ENCODE assay signal across 37 cellular contexts in the genomic region with DNA sequence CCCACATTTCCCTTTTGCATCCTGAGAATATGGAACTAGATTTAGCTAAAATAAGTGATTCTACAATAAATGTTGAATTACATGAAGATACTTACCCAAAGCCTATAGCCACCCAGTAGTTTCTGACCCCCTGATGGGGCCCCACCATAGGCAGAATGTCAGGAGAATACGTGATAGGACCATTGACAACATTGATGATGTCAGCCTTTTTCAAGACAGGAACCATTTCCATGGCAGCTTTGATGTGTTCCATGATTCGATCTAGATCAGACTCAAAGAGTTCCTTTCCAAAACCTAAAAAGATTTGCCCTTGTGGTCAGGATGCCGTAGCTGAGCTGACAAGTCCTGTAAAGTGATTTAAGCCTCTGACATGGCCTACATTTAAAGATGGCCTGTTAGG. TPM values are rescaled to one million over a fixed set of nuclear protein-coding genes. Genes with fewer than 3 reads are reported as not detected.
"Had no signal": no experiment of that assay in that cellular context is flagged by ENCODE, and none has a peak within 500 bp of the region (broad histone marks: within the 10 kb centered on the region; RNA-seq: fewer than 3 reads in every experiment).

No MANE protein-coding gene starts in this region.

- ATAC-seq: activated CD8-positive, alpha-beta T cell treated with anti-CD3 and anti-CD28 coated beads for 36 hours; activated naive CD4-positive, alpha-beta T cell treated with anti-CD3 and anti-CD28 coated beads, Interleukin-2, amount 50 U/mL, for 72 hours; activated T-cell treated with anti-CD3 and anti-CD28 coated beads, Interleukin-2, amount 50 U/mL, for 4 hours; activated T-cell treated with anti-CD3 and anti-CD28 coated beads, Interleukin-2, amount 50 U/mL, for 72 hours; activated T-helper 17 cell treated with anti-CD3 and anti-CD28 coated beads, Interleukin-2, amount 50 U/mL, for 72 hours; body of pancreas had no signal

- H3K9me3 ChIP-seq: adrenal gland, body of pancreas, breast epithelium had no signal

- H3K27me3 Mint-ChIP-seq: activated CD4-positive, alpha-beta memory T cell treated with anti-CD3 and anti-CD28 coated beads for 36 hours; activated CD8-positive, alpha-beta T cell treated with anti-CD3 and anti-CD28 coated beads for 36 hours had no signal

- FAIRE-seq: astrocyte, TTC549 had no signal

- H3K4me1 ChIP-seq: adrenal gland, body of pancreas, breast epithelium had no signal

- H3K4me3 Mint-ChIP-seq: activated B cell treated with CpG ODN at 0.5 μM for 24 hours; activated CD4-positive, alpha-beta memory T cell treated with anti-CD3 and anti-CD28 coated beads for 36 hours; activated CD4-positive, alpha-beta T cell treated with anti-CD3 and anti-CD28 coated beads, Interleukin-2, amount 10 ng/mL, durations not matched to agents 24 days and 14 days; activated CD8-positive, alpha-beta T cell treated with anti-CD3 and anti-CD28 coated beads for 36 hours; activated naive CD4-positive, alpha-beta T cell treated with anti-CD3 and anti-CD28 coated beads for 36 hours; activated naive CD8-positive, alpha-beta T cell treated with anti-CD3 and anti-CD28 coated beads for 36 hours; activated T-cell treated with anti-CD3 and anti-CD28 coated beads, Interleukin-2, amount 50 U/mL, for 4 hours; activated T-cell treated with anti-CD3 and anti-CD28 coated beads, Interleukin-2, amount 50 U/mL, for 72 hours; activated T-helper 1 cell treated with anti-CD3 and anti-CD28 coated beads, Interleukin-12 subunit alpha, Interleukin-12 subunit beta, Interleukin-2, Interleukin-4 antibody, amounts not matched to agents 30 ng/mL and 10 ng/mL and 1 ng/mL, durations not matched to agents 14 hours and 24 hours and 36 hours; activated T-helper 17 cell treated with anti-CD3 and anti-CD28 coated beads, Interleukin-2, amount 50 U/mL, for 72 hours; T-helper 1 cell treated with Interleukin-12 subunit alpha and Interleukin-12 subunit beta and Interleukin-4 antibody, amounts not matched to agents 30 μg/mL and 1 μg/mL, for 36 hours; T-helper 2 cell treated with Interferon-gamma antibody and Interleukin-4, amounts not matched to agents 5 μg/mL and 100 μg/mL, for 36 hours had no signal

- H3K27ac ChIP-seq: adrenal gland, body of pancreas, brain microvascular endothelial cell, breast epithelium, VCaP had no signal

- H3K9me3 Mint-ChIP-seq: activated B cell treated with CpG ODN at 0.5 μM for 24 hours; activated CD4-positive, alpha-beta memory T cell treated with anti-CD3 and anti-CD28 coated beads for 36 hours; activated CD4-positive, alpha-beta T cell treated with anti-CD3 and anti-CD28 coated beads, Interleukin-2, amount 10 ng/mL, durations not matched to agents 24 days and 14 days; activated CD8-positive, alpha-beta T cell treated with anti-CD3 and anti-CD28 coated beads for 36 hours; activated naive CD4-positive, alpha-beta T cell treated with anti-CD3 and anti-CD28 coated beads for 36 hours; activated naive CD4-positive, alpha-beta T cell treated with anti-CD3 and anti-CD28 coated beads, Interleukin-2, amount 50 U/mL, for 72 hours; activated naive CD8-positive, alpha-beta T cell treated with anti-CD3 and anti-CD28 coated beads for 36 hours; activated T-cell treated with anti-CD3 and anti-CD28 coated beads, Interleukin-2, amount 50 U/mL, for 4 hours; activated T-cell treated with anti-CD3 and anti-CD28 coated beads, Interleukin-2, amount 50 U/mL, for 72 hours; activated T-helper 1 cell treated with anti-CD3 and anti-CD28 coated beads, Interleukin-12 subunit alpha, Interleukin-12 subunit beta, Interleukin-2, Interleukin-4 antibody, amounts not matched to agents 30 ng/mL and 10 ng/mL and 1 ng/mL, durations not matched to agents 14 hours and 24 hours and 36 hours; activated T-helper 17 cell treated with anti-CD3 and anti-CD28 coated beads, Interleukin-2, amount 50 U/mL, for 72 hours; T-helper 1 cell treated with Interleukin-12 subunit alpha and Interleukin-12 subunit beta and Interleukin-4 antibody, amounts not matched to agents 30 μg/mL and 1 μg/mL, for 36 hours; T-helper 2 cell treated with Interferon-gamma antibody and Interleukin-4, amounts not matched to agents 5 μg/mL and 100 μg/mL, for 36 hours had no signal

- H3K27me3 ChIP-seq: adrenal gland, body of pancreas, brain microvascular endothelial cell, breast epithelium had no signal

- DNase-seq: activated B cell treated with CpG ODN at 0.5 μM for 24 hours; activated CD4-positive, alpha-beta memory T cell treated with anti-CD3 and anti-CD28 coated beads for 36 hours; activated CD4-positive, alpha-beta T cell treated with anti-CD3 and anti-CD28 coated beads for 4 hours; activated CD4-positive, alpha-beta T cell treated with anti-CD3 and anti-CD28 coated beads, Interleukin-2, amount 10 ng/mL, durations not matched to agents 24 days and 14 days; activated CD4-positive, alpha-beta T cell treated with anti-CD3 and anti-CD28 coated beads, Interleukin-2, amount 50 U/mL, for 1 hour; activated CD4-positive, alpha-beta T cell treated with anti-CD3 and anti-CD28 coated beads, Interleukin-2, amount 50 U/mL, for 4 hours; activated CD4-positive, CD25-positive, alpha-beta regulatory T cell treated with anti-CD3 and anti-CD28 coated beads, Interleukin-2, amount 50 U/mL, for 72 hours; activated CD8-positive, alpha-beta memory T cell treated with anti-CD3 and anti-CD28 coated beads, Interleukin-2, amount 50 U/mL, for 4 hours; activated CD8-positive, alpha-beta T cell treated with anti-CD3 and anti-CD28 coated beads for 36 hours; activated effector memory CD4-positive, alpha-beta T cell treated with anti-CD3 and anti-CD28 coated beads, Interleukin-2, amount 50 U/mL, for 16 hours; activated gamma-delta T cell treated with Interleukin-2 at 50 U/mL for 16 hours; activated naive CD4-positive, alpha-beta T cell; activated naive CD4-positive, alpha-beta T cell treated with anti-CD3 and anti-CD28 coated beads for 36 hours; activated naive CD4-positive, alpha-beta T cell treated with anti-CD3 and anti-CD28 coated beads, Interleukin-2, amount 50 U/mL, for 16 hours; activated naive CD8-positive, alpha-beta T cell treated with anti-CD3 and anti-CD28 coated beads for 36 hours; activated T-cell treated with anti-CD3 and anti-CD28 coated beads for 4 hours; activated T-cell treated with anti-CD3 and anti-CD28 coated beads, Interleukin-2, amount 50 U/mL, for 1 hour; activated T-cell treated with anti-CD3 and anti-CD28 coated beads, Interleukin-2, amount 50 U/mL, for 4 hours; activated T-cell treated with anti-CD3 and anti-CD28 coated beads, Interleukin-2, amount 50 U/mL, for 72 hours; adrenal gland; amniotic stem cell; aorta; body of pancreas; brain microvascular endothelial cell; central memory CD4-positive, alpha-beta T cell; T-helper 2 cell; T-helper 9 cell had no signal

- H3K4me3 ChIP-seq: adrenal gland, body of pancreas, breast epithelium had no signal

- H3K4me1 Mint-ChIP-seq: activated B cell treated with CpG ODN at 0.5 μM for 24 hours; activated CD4-positive, alpha-beta T cell treated with anti-CD3 and anti-CD28 coated beads, Interleukin-2, amount 10 ng/mL, durations not matched to agents 24 days and 14 days; activated naive CD8-positive, alpha-beta T cell treated with anti-CD3 and anti-CD28 coated beads for 36 hours; activated T-helper 17 cell treated with anti-CD3 and anti-CD28 coated beads, Interleukin-2, amount 50 U/mL, for 72 hours had no signal

- H3K27ac Mint-ChIP-seq: activated B cell treated with CpG ODN at 0.5 μM for 24 hours; activated CD4-positive, alpha-beta memory T cell treated with anti-CD3 and anti-CD28 coated beads for 36 hours; activated CD4-positive, alpha-beta T cell treated with anti-CD3 and anti-CD28 coated beads, Interleukin-2, amount 10 ng/mL, durations not matched to agents 24 days and 14 days; activated CD8-positive, alpha-beta T cell treated with anti-CD3 and anti-CD28 coated beads for 36 hours; activated naive CD4-positive, alpha-beta T cell treated with anti-CD3 and anti-CD28 coated beads for 36 hours; activated naive CD4-positive, alpha-beta T cell treated with anti-CD3 and anti-CD28 coated beads, Interleukin-2, amount 50 U/mL, for 72 hours; activated naive CD8-positive, alpha-beta T cell treated with anti-CD3 and anti-CD28 coated beads for 36 hours; activated T-cell treated with anti-CD3 and anti-CD28 coated beads, Interleukin-2, amount 50 U/mL, for 72 hours; activated T-helper 1 cell treated with anti-CD3 and anti-CD28 coated beads, Interleukin-12 subunit alpha, Interleukin-12 subunit beta, Interleukin-2, Interleukin-4 antibody, amounts not matched to agents 30 ng/mL and 10 ng/mL and 1 ng/mL, durations not matched to agents 14 hours and 24 hours and 36 hours; activated T-helper 17 cell treated with anti-CD3 and anti-CD28 coated beads, Interleukin-2, amount 50 U/mL, for 72 hours; T-helper 1 cell treated with Interleukin-12 subunit alpha and Interleukin-12 subunit beta and Interleukin-4 antibody, amounts not matched to agents 30 μg/mL and 1 μg/mL, for 36 hours; T-helper 2 cell treated with Interferon-gamma antibody and Interleukin-4, amounts not matched to agents 5 μg/mL and 100 μg/mL, for 36 hours had no signal

- H3K36me3 ChIP-seq: adrenal gland, brain microvascular endothelial cell, breast epithelium had no signal

- H3K36me3 Mint-ChIP-seq: activated CD4-positive, alpha-beta memory T cell treated with anti-CD3 and anti-CD28 coated beads for 36 hours; activated naive CD4-positive, alpha-beta T cell treated with anti-CD3 and anti-CD28 coated beads, Interleukin-2, amount 50 U/mL, for 72 hours; activated naive CD8-positive, alpha-beta T cell treated with anti-CD3 and anti-CD28 coated beads for 36 hours had no signal

RNA-seq across cellular contexts. Expression of gene DMGDH, which starts 27.3 kb away (rescaled TPM):
- total RNA-seq: activated B cell treated with CpG ODN at 0.5 μM for 24 hours; activated CD4-positive, alpha-beta T cell treated with anti-CD3 and anti-CD28 coated beads, Interleukin-2, amount 10 ng/mL, durations not matched to agents 24 days and 14 days; activated naive CD8-positive, alpha-beta T cell treated with anti-CD3 and anti-CD28 coated beads for 36 hours; activated T-helper 1 cell treated with anti-CD3 and anti-CD28 coated beads, Interleukin-12 subunit alpha, Interleukin-12 subunit beta, Interleukin-2, Interleukin-4 antibody, amounts not matched to agents 30 ng/mL and 10 ng/mL and 1 ng/mL, durations not matched to agents 14 hours and 24 hours and 36 hours; astrocyte had no signal

RNA-seq across cellular contexts. Expression of gene BHMT2, which starts 27.4 kb away (rescaled TPM):
- total RNA-seq: activated B cell treated with CpG ODN at 0.5 μM for 24 hours; activated CD4-positive, alpha-beta memory T cell treated with anti-CD3 and anti-CD28 coated beads for 36 hours; activated CD4-positive, alpha-beta T cell treated with anti-CD3 and anti-CD28 coated beads, Interleukin-2, amount 10 ng/mL, durations not matched to agents 24 days and 14 days; activated CD8-positive, alpha-beta memory T cell treated with anti-CD3 and anti-CD28 coated beads for 36 hours; activated CD8-positive, alpha-beta T cell treated with anti-CD3 and anti-CD28 coated beads for 36 hours; activated naive CD4-positive, alpha-beta T cell treated with anti-CD3 and anti-CD28 coated beads for 36 hours; activated naive CD4-positive, alpha-beta T cell treated with anti-CD3 and anti-CD28 coated beads, Interleukin-2, amount 50 U/mL, for 72 hours; activated naive CD8-positive, alpha-beta T cell treated with anti-CD3 and anti-CD28 coated beads for 36 hours; activated T-cell treated with anti-CD3 and anti-CD28 coated beads, Interleukin-2, amount 50 U/mL, for 4 hours; activated T-cell treated with anti-CD3 and anti-CD28 coated beads, Interleukin-2, amount 50 U/mL, for 72 hours; activated T-helper 1 cell treated with anti-CD3 and anti-CD28 coated beads, Interleukin-12 subunit alpha, Interleukin-12 subunit beta, Interleukin-2, Interleukin-4 antibody, amounts not matched to agents 30 ng/mL and 10 ng/mL and 1 ng/mL, durations not matched to agents 14 hours and 24 hours and 36 hours; activated T-helper 17 cell treated with anti-CD3 and anti-CD28 coated beads, Interleukin-2, amount 50 U/mL, for 72 hours; astrocyte had no signal
